27 cellular contexts compared by ENCODE assay signal in genomic region chr1:28240024-28240423, GRCh38. TPM values are rescaled to one million over a fixed set of nuclear protein-coding genes. Genes with fewer than 3 reads are reported as not detected.
DNase-seq lines count a peak whose midpoint lies in the region; ATAC-seq, FAIRE-seq and TF ChIP-seq lines count a peak whose summit lies in the region.
"Had no signal": no experiment of that assay in that cellular context is flagged by ENCODE, and none has a peak within 500 bp of the region (broad histone marks: within the 10 kb centered on the region; RNA-seq: fewer than 3 reads in every experiment).

No MANE protein-coding gene starts in this region.

- TF ChIP-seq CTCF in HepG2 (CRISPR knock-in tag; IDR thresholded peaks at IDR 0.05) (no peak), right lobe of liver (IDR thresholded peaks at IDR 0.05) (no peak), PC-3 (conservative IDR thresholded peaks at IDR 0.05; ENCODE audit: low read depth, low read length) (no peak), epithelial cell of esophagus (IDR thresholded peaks at IDR 0.05; ENCODE audit: insufficient read depth, low read depth, low read length, missing control alignments) (no peak)

- H3K9ac ChIP-seq in HepG2 (ENCODE audit: insufficient read depth, low read depth, low read length) (no peak overlapping the region), PC-3 (ENCODE audit: low read length) (no peak overlapping the region)
- H3K9ac ChIP-seq: KMS-11 had no signal

- H4K20me1 ChIP-seq in HepG2 (ENCODE audit: insufficient read depth, low read length): no peaks in the 10 kb centered on the region
- no peaks in the 10 kb centered on the region for H4K20me1 ChIP-seq in PC-3 (ENCODE audit: low read length)

- no peak for TF ChIP-seq RAD21 in HepG2 (CRISPR knock-in tag; IDR thresholded peaks at IDR 0.05)

- H3K27ac Mint-ChIP-seq in immature natural killer cell: no peak overlapping the region
- H3K27ac Mint-ChIP-seq: IgD-negative memory B cell had no signal

- TF ChIP-seq POLR2A in HepG2 (IDR thresholded peaks at IDR 0.05; ENCODE audit: insufficient read depth in 1 of 2, low read depth in 2 of 2, low read length in 2 of 2) (no peak), right lobe of liver (IDR thresholded peaks at IDR 0.05) (no peak)

- POLR2A ChIA-PET in HepG2 (lab: Yijun Ruan, JAX) (no interaction called here), PC-3 (lab: Charles Lee; ENCODE audit: unreplicated experiment) (interaction anchor here (0.7 kb wide), 1 partner anchor 173 kb away, joined by 3 read pairs; no protein-coding TSS in a partner anchor)

- H3K36me3 ChIP-seq in HepG2 (replicated peaks in 1 of 2; ENCODE audit: control insufficient read depth in 1 of 2, insufficient read depth in 2 of 2, low read length in 2 of 2): peaks cover 1 to 2% of the 10 kb centered on the region in 2 experiments; a peak in 4 of 5 replicates
- no peaks in the 10 kb centered on the region for H3K36me3 ChIP-seq in right lobe of liver
- H3K36me3 ChIP-seq in PC-3 (ENCODE audit: low read depth, low read length): 0 out of 2 replicates have a peak, but pooled peaks cover 4% of the 10 kb centered on the region

- H3K9me3 ChIP-seq in HepG2 (ENCODE audit: low read length) (no peaks in the 10 kb centered on the region), right lobe of liver (no peaks in the 10 kb centered on the region), PC-3 (ENCODE audit: low read length) (no peaks in the 10 kb centered on the region)

- 100% methylated on average over 4 of the region's 4 CpGs for WGBS in HepG2 (ENCODE audit: low lambda C conversion rate)
- 100% methylated on average over 1 of the region's 4 CpGs for WGBS in right lobe of liver (ENCODE audit: insufficient coverage, low coverage, low lambda C conversion rate, missing lambda C conversion rate)

- H3K4me1 ChIP-seq in HepG2 (ENCODE audit: insufficient read depth, low read length): peaks cover 50% of the 10 kb centered on the region
- peaks cover 0 to 29% (median 14%) of the 10 kb centered on the region in 4 donors for H3K4me1 ChIP-seq in right lobe of liver
- H3K4me1 ChIP-seq in PC-3 (ENCODE audit: insufficient read depth, low read length): peaks cover 29% of the 10 kb centered on the region

- CTCF ChIA-PET in HepG2 (lab: Yijun Ruan, JAX; ENCODE audit: low intra/inter-chr PET ratio, low total read pairs) (no interaction called here), PC-3 (lab: Charles Lee) (no interaction called here)

- ATAC-seq in HepG2 (no peak), right lobe of liver (no peak), PC-3 (peak; percentile 53)

- no peak overlapping the region for H3K4me3 Mint-ChIP-seq in immature natural killer cell
- H3K4me3 Mint-ChIP-seq: IgD-negative memory B cell had no signal

- intact Hi-C loops in HepG2 (cut with micrococcal nuclease; ENCODE audit: unreplicated experiment): no loop called here
- intact Hi-C loops in right lobe of liver (cut with DNase I): no loop called here
- intact Hi-C loops in PC-3 (cut with micrococcal nuclease): no loop called here

- H3K4me3 ChIP-seq in HepG2 (replicated peaks in 1 of 3; ENCODE audit: insufficient read depth in 1 of 3, low read depth in 2 of 3, low read length in 3 of 3) (no peak overlapping the region), right lobe of liver (no peak overlapping the region), PC-3 (ENCODE audit: low read length) (no peak overlapping the region), epithelial cell of esophagus (ENCODE audit: low read length) (no peak overlapping the region)
- H3K4me3 ChIP-seq: PC-9 had no signal

- H2AFZ ChIP-seq in HepG2 (ENCODE audit: low read length) (no peak overlapping the region), PC-3 (ENCODE audit: low read length) (no peak overlapping the region)
- H2AFZ ChIP-seq: PC-9 had no signal

- in situ Hi-C loops in HepG2 (cut with HindIII; ENCODE audit: extremely low pct_ligation_motif_present, low pct_unique_long_range_greater_than_20kb): loop anchor here (25.0 kb wide), 1 partner anchor 347 kb away; the partner anchor contains the start of gene RAB42

- FAIRE-seq in HepG2 (lab: Jason Lieb, UNC): no peak
- FAIRE-seq: D721Med, GM12891, GM19239, H1 had no signal

- H3K27me3 ChIP-seq in HepG2 (ENCODE audit: control insufficient read depth in 1 of 2, insufficient read depth in 2 of 2, low read length in 2 of 2) (peaks cover 0 to 2% of the 10 kb centered on the region in 2 experiments; a peak in 1 of 5 replicates), right lobe of liver (no peaks in the 10 kb centered on the region), PC-3 (ENCODE audit: low read length) (no peaks in the 10 kb centered on the region)

- peaks cover 21 to 22% of the 10 kb centered on the region in 2 donors for H3K4me1 Mint-ChIP-seq in immature natural killer cell

- DNase-seq in HepG2 (ENCODE audit: low spot score): no peak
- DNase-seq in right lobe of liver: no peak
- peak; percentile 84 for DNase-seq in PC-3
- DNase-seq in epithelial cell of esophagus (ENCODE audit: low read depth): peak; percentile 55
- DNase-seq in immature natural killer cell: no peak
- no peak for DNase-seq in NCI-H2196 treated with DMSO at 0.1 percent for 48 hours (lab: John Stamatoyannopoulos, UW; ENCODE audit: unreplicated experiment)
- DNase-seq in NCI-H446 (lab: John Stamatoyannopoulos, UW): no peak
- DNase-seq: GDM1; HCEC 1CT; NCI-H1092 treated with DMSO at 0.1 percent for 48 hours; NCI-H1436; NCI-H187; NCI-H2081 treated with DMSO at 0.1 percent for 48 hours; NCI-H2171 treated with DMSO at 0.1 percent for 48 hours; NCI-H446 treated with DMSO at 0.1 percent for 48 hours; NCI-H526; NCI-H82; NK-92 treated with Interleukin-12 subunit alpha and Interleukin-12 subunit beta, amount 100 ng/mL, for 24 hours; PC-9; SHP77; T-helper 1 cell had no signal

- H3K4me2 ChIP-seq in HepG2 (ENCODE audit: low read depth, low read length) (no peak overlapping the region), PC-3 (ENCODE audit: low read length) (peak overlapping the region; percentile 30; the same call in 1 of the 2 replicates)
- H3K4me2 ChIP-seq: KMS-11, PC-9 had no signal

- H3K36me3 Mint-ChIP-seq in immature natural killer cell: peaks cover 0 to 4% (median 3%) of the 10 kb centered on the region in 3 donors

- TF ChIP-seq EP300 in HepG2 (IDR thresholded peaks at IDR 0.05; ENCODE audit: low read depth in 2 of 2, low read length in 2 of 2) (no peak), HepG2 (CRISPR knock-in tag; IDR thresholded peaks at IDR 0.05; ENCODE audit: borderline replicate concordance) (no peak)

- no peaks in the 10 kb centered on the region for H3K9me2 ChIP-seq in PC-3 (replicated peaks; ENCODE audit: low read length)

- H3K27me3 Mint-ChIP-seq in immature natural killer cell (ENCODE audit: low read depth in 3 of 3): peaks cover 0 to 2% (median 0%) of the 10 kb centered on the region in 3 donors
- H3K27me3 Mint-ChIP-seq: IgD-negative memory B cell had no signal

- no peak overlapping the region for H3K27ac ChIP-seq in HepG2 (ENCODE audit: extremely low read length, insufficient read depth, low read length)
- H3K27ac ChIP-seq in right lobe of liver: no peak overlapping the region
- peak overlapping the region; percentile 31 for H3K27ac ChIP-seq in PC-3 (ENCODE audit: low read length)
- H3K27ac ChIP-seq: KMS-11, PC-9 had no signal

- no peaks in the 10 kb centered on the region for H3K9me3 Mint-ChIP-seq in immature natural killer cell
- H3K9me3 Mint-ChIP-seq: IgD-negative memory B cell had no signal

- BruUV-seq in HepG2 (replicated peaks; lab: Mats Ljungman, UMichigan) (no TSS peak), PC-3 (replicated peaks; lab: Mats Ljungman, UMichigan) (no TSS peak)

- H3K79me2 ChIP-seq in HepG2 (ENCODE audit: insufficient read depth, low read length) (peaks cover 24% of the 10 kb centered on the region), PC-3 (ENCODE audit: low read length) (peaks cover 29% of the 10 kb centered on the region)

- H3F3A ChIP-seq in PC-3 (ENCODE audit: low read length, unreplicated experiment): peaks cover 8% of the 10 kb centered on the region

RNA-seq across cellular contexts. Expression of gene ATP5IF1, which starts 4.1 kb away (rescaled TPM):
- total RNA-seq in HepG2 (2016; rRNA removed; fragmentation: Illumina TruSeq; extraction: Trizol): 131 and 143 TPM in 2 replicates
- total RNA-seq in HepG2 (2016; cell fraction: cytosol; rRNA removed; fragmentation: Illumina TruSeq; extraction: Trizol; ENCODE audit: low read depth): 48.9 and 52.9 TPM in 2 replicates
- total RNA-seq in HepG2 (2016; cell fraction: insoluble cytoplasmic fraction; rRNA removed; fragmentation: Illumina TruSeq; extraction: Trizol): 135 and 167 TPM in 2 replicates
- 52.5 and 57.7 TPM in 2 replicates for total RNA-seq in HepG2 (2016; cell fraction: membrane; rRNA removed; fragmentation: Illumina TruSeq; extraction: Trizol)
- total RNA-seq in HepG2 (2016; cell fraction: nucleus; rRNA removed; fragmentation: Illumina TruSeq; extraction: Trizol): 53.2 and 53.6 TPM in 2 replicates
- polyA plus RNA-seq in HepG2 (2011; rRNA removed): 85.5 and 97.7 TPM in 2 replicates
- polyA plus RNA-seq in HepG2 (2011; cell fraction: cytosol; rRNA removed): 137 and 146 TPM in 2 replicates
- 78.4 and 120 TPM in 2 replicates for polyA plus RNA-seq in HepG2 (2011; cell fraction: nucleus; rRNA removed)
- polyA plus RNA-seq in HepG2 (2012): 116 and 168 TPM in 2 replicates
- polyA plus RNA-seq in HepG2 (2016; cell fraction: cytosol; fragmentation: Illumina TruSeq; extraction: Trizol; ENCODE audit: low read depth): 56.9 and 60.0 TPM in 2 replicates
- polyA plus RNA-seq in HepG2 (2016; cell fraction: insoluble cytoplasmic fraction; fragmentation: Illumina TruSeq; extraction: Trizol; ENCODE audit: low read depth): 155 and 173 TPM in 2 replicates
- 59.9 and 60.4 TPM in 2 replicates for polyA plus RNA-seq in HepG2 (2016; cell fraction: membrane; fragmentation: Illumina TruSeq; extraction: Trizol; ENCODE audit: low read depth)
- 116 and 123 TPM in 2 replicates for polyA plus RNA-seq in HepG2 (2016; cell fraction: nucleus; fragmentation: Illumina TruSeq; extraction: Trizol; ENCODE audit: insufficient read depth, low read depth)
- polyA minus RNA-seq in HepG2 (2011; rRNA and poly(A)+ RNA removed; ENCODE audit: low replicate concordance): 26.2 and 37.8 TPM in 2 replicates
- polyA minus RNA-seq in HepG2 (2011; cell fraction: cytosol; rRNA and poly(A)+ RNA removed): 26.0 and 33.5 TPM in 2 replicates
- polyA minus RNA-seq in HepG2 (2011; cell fraction: nucleus; rRNA and poly(A)+ RNA removed): 17.9 and 22.1 TPM in 2 replicates
- total RNA-seq in right lobe of liver: 100 to 1,000 TPM in 4 of 6 experiments, 10 to 100 TPM in 2; 86.7 to 315 (median 116) TPM
- 364 and 465 TPM in 2 replicates for total RNA-seq in PC-3 (2014; rRNA removed)
- polyA plus RNA-seq in immature natural killer cell: 100 to 1,000 TPM; 462 to 960 (median 728) TPM

RNA-seq across cellular contexts. Expression of gene DNAJC8, which starts 7.2 kb away (rescaled TPM):
- total RNA-seq in HepG2 (2016; rRNA removed; fragmentation: Illumina TruSeq; extraction: Trizol) (126 and 180 TPM in 2 replicates), right lobe of liver (10 to 100 TPM; 22.2 to 34.4 (median 28.2) TPM), PC-3 (2014; rRNA removed) (63.6 and 66.0 TPM in 2 replicates)
- 25.1 and 26.4 TPM in 2 replicates for total RNA-seq in HepG2 (2016; cell fraction: cytosol; rRNA removed; fragmentation: Illumina TruSeq; extraction: Trizol; ENCODE audit: low read depth)
- 132 and 187 TPM in 2 replicates for total RNA-seq in HepG2 (2016; cell fraction: insoluble cytoplasmic fraction; rRNA removed; fragmentation: Illumina TruSeq; extraction: Trizol)
- total RNA-seq in HepG2 (2016; cell fraction: membrane; rRNA removed; fragmentation: Illumina TruSeq; extraction: Trizol): 45.3 and 52.1 TPM in 2 replicates
- total RNA-seq in HepG2 (2016; cell fraction: nucleus; rRNA removed; fragmentation: Illumina TruSeq; extraction: Trizol): 55.9 and 61.0 TPM in 2 replicates
- polyA plus RNA-seq in HepG2 (2011; rRNA removed) (48.4 and 54.5 TPM in 2 replicates), immature natural killer cell (100 to 1,000 TPM; 197 to 269 (median 205) TPM)
- 36.4 and 46.8 TPM in 2 replicates for polyA plus RNA-seq in HepG2 (2011; cell fraction: cytosol; rRNA removed)
- polyA plus RNA-seq in HepG2 (2011; cell fraction: nucleus; rRNA removed): 20.6 and 24.0 TPM in 2 replicates
- polyA plus RNA-seq in HepG2 (2012): 54.3 and 68.8 TPM in 2 replicates
- polyA plus RNA-seq in HepG2 (2016; cell fraction: cytosol; fragmentation: Illumina TruSeq; extraction: Trizol; ENCODE audit: low read depth): 24.2 and 24.3 TPM in 2 replicates
- polyA plus RNA-seq in HepG2 (2016; cell fraction: insoluble cytoplasmic fraction; fragmentation: Illumina TruSeq; extraction: Trizol; ENCODE audit: low read depth): 224 and 245 TPM in 2 replicates
- polyA plus RNA-seq in HepG2 (2016; cell fraction: membrane; fragmentation: Illumina TruSeq; extraction: Trizol; ENCODE audit: low read depth): 43.7 and 45.5 TPM in 2 replicates
- 124 and 135 TPM in 2 replicates for polyA plus RNA-seq in HepG2 (2016; cell fraction: nucleus; fragmentation: Illumina TruSeq; extraction: Trizol; ENCODE audit: insufficient read depth, low read depth)
- polyA minus RNA-seq in HepG2 (2011; rRNA and poly(A)+ RNA removed; ENCODE audit: low replicate concordance): 33.9 and 41.6 TPM in 2 replicates
- 16.9 and 17.8 TPM in 2 replicates for polyA minus RNA-seq in HepG2 (2011; cell fraction: cytosol; rRNA and poly(A)+ RNA removed)
- 15.6 and 21.8 TPM in 2 replicates for polyA minus RNA-seq in HepG2 (2011; cell fraction: nucleus; rRNA and poly(A)+ RNA removed)

RNA-seq across cellular contexts. Expression of gene SESN2, which starts 19.3 kb away (rescaled TPM):
- total RNA-seq in HepG2 (2016; rRNA removed; fragmentation: Illumina TruSeq; extraction: Trizol) (10.4 and 13.2 TPM in 2 replicates), right lobe of liver (10 to 100 TPM in 4 of 6 experiments, 1 to 10 TPM in 2; 4.5 to 17.9 (median 14.0) TPM), PC-3 (2014; rRNA removed) (6.9 and 10.7 TPM in 2 replicates)
- total RNA-seq in HepG2 (2016; cell fraction: cytosol; rRNA removed; fragmentation: Illumina TruSeq; extraction: Trizol; ENCODE audit: low read depth): 2.1 and 2.5 TPM in 2 replicates
- total RNA-seq in HepG2 (2016; cell fraction: insoluble cytoplasmic fraction; rRNA removed; fragmentation: Illumina TruSeq; extraction: Trizol): 10.0 and 12.0 TPM in 2 replicates
- total RNA-seq in HepG2 (2016; cell fraction: membrane; rRNA removed; fragmentation: Illumina TruSeq; extraction: Trizol): 5.6 and 7.1 TPM in 2 replicates
- total RNA-seq in HepG2 (2016; cell fraction: nucleus; rRNA removed; fragmentation: Illumina TruSeq; extraction: Trizol): 8.1 and 8.4 TPM in 2 replicates
- polyA plus RNA-seq in HepG2 (2011; rRNA removed) (19.1 and 24.8 TPM in 2 replicates), immature natural killer cell (10 to 100 TPM; 10.2 to 23.5 (median 14.0) TPM)
- polyA plus RNA-seq in HepG2 (2011; cell fraction: cytosol; rRNA removed): 11.7 and 14.9 TPM in 2 replicates
- 26.7 and 32.2 TPM in 2 replicates for polyA plus RNA-seq in HepG2 (2011; cell fraction: nucleus; rRNA removed)
- 7.3 and 18.2 TPM in 2 replicates for polyA plus RNA-seq in HepG2 (2012)
- polyA plus RNA-seq in HepG2 (2016; cell fraction: cytosol; fragmentation: Illumina TruSeq; extraction: Trizol; ENCODE audit: low read depth): 1.3 and 1.4 TPM in 2 replicates
- 9.6 and 12.1 TPM in 2 replicates for polyA plus RNA-seq in HepG2 (2016; cell fraction: insoluble cytoplasmic fraction; fragmentation: Illumina TruSeq; extraction: Trizol; ENCODE audit: low read depth)
- polyA plus RNA-seq in HepG2 (2016; cell fraction: membrane; fragmentation: Illumina TruSeq; extraction: Trizol; ENCODE audit: low read depth): 4.3 and 4.7 TPM in 2 replicates
- polyA plus RNA-seq in HepG2 (2016; cell fraction: nucleus; fragmentation: Illumina TruSeq; extraction: Trizol; ENCODE audit: insufficient read depth, low read depth): 14.7 and 15.5 TPM in 2 replicates
- 21.9 and 39.6 TPM in 2 replicates for polyA minus RNA-seq in HepG2 (2011; rRNA and poly(A)+ RNA removed; ENCODE audit: low replicate concordance)
- 9.8 and 11.5 TPM in 2 replicates for polyA minus RNA-seq in HepG2 (2011; cell fraction: cytosol; rRNA and poly(A)+ RNA removed)
- polyA minus RNA-seq in HepG2 (2011; cell fraction: nucleus; rRNA and poly(A)+ RNA removed): 11.8 and 11.9 TPM in 2 replicates

Comparison
In these comparisons a context has a peak if more than half of its experiments do, and no peak if none do; other contexts are left out.
1. DNase-seq: peak in PC-3 (single experiment) and epithelial cell of esophagus (single experiment); none in HepG2 (single experiment), right lobe of liver (0 of 3), immature natural killer cell (0 of 3), NCI-H2196 treated with DMSO at 0.1 percent for 48 hours (single experiment) and NCI-H446 (0 of 2).